ENCODE assay signal across 16 cellular contexts in the genomic region with DNA sequence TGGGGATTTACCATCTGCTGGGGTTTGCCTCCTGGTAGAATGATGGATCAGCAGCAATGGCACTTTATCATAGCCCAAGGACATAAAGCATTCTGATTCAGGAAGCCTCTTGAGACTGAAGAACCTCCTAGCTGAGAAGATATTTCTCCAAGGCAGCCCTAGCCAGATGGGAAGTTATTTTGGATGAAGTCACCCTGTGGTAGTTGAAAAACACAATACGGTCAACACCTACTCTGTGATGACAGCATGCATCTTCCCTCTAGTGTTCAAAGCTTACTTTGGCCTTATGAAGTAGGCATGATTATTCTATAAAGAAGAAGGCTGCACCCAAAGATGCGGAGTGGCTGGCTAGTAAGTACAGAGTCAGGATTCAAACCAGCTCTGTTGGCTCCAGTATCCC.
DNase-seq lines count a peak whose midpoint lies in the region; ATAC-seq lines count a peak whose summit lies in the region.
"Had no signal": no experiment of that assay in that cellular context is flagged by ENCODE, and none has a peak within 500 bp of the region (broad histone marks: within the 10 kb centered on the region; RNA-seq: fewer than 3 reads in every experiment).

No MANE protein-coding gene starts in this region.

- H3K27me3 Mint-ChIP-seq in dendritic cell treated with granulocyte-macrophage colony-stimulating factor and Interleukin-4, amounts not matched to agents 40 ng/mL and 50 ng/mL, for 4 days: no peaks in the 10 kb centered on the region
- no peaks in the 10 kb centered on the region for H3K27me3 Mint-ChIP-seq in stimulated activated memory B cell treated with anti-CD40 and anti-IgM and Interleukin-4, amounts not matched to agents 10 μg/mL and 1 μg/mL and 100 μg/mL, for 72 hours

- peaks cover 42% of the 10 kb centered on the region for H3K4me1 Mint-ChIP-seq in dendritic cell treated with granulocyte-macrophage colony-stimulating factor and Interleukin-4, amounts not matched to agents 40 ng/mL and 50 ng/mL, for 4 days (ENCODE audit: low read depth)
- H3K4me1 Mint-ChIP-seq in stimulated activated memory B cell treated with anti-CD40 and anti-IgM and Interleukin-4, amounts not matched to agents 10 μg/mL and 1 μg/mL and 100 μg/mL, for 72 hours: peaks cover 34% of the 10 kb centered on the region

- H3K9me3 Mint-ChIP-seq in dendritic cell treated with granulocyte-macrophage colony-stimulating factor and Interleukin-4, amounts not matched to agents 40 ng/mL and 50 ng/mL, for 4 days: peaks cover 13% of the 10 kb centered on the region
- peaks cover 13% of the 10 kb centered on the region for H3K9me3 Mint-ChIP-seq in stimulated activated memory B cell treated with anti-CD40 and anti-IgM and Interleukin-4, amounts not matched to agents 10 μg/mL and 1 μg/mL and 100 μg/mL, for 72 hours
- H3K9me3 Mint-ChIP-seq: CD8-positive, alpha-beta T cell had no signal

- ATAC-seq in stimulated activated memory B cell treated with anti-CD40 and anti-IgM and Interleukin-4, amounts not matched to agents 10 μg/mL and 1 μg/mL and 100 μg/mL, for 72 hours: no peak
- ATAC-seq in GM21390 (IDR thresholded peaks at IDR 0.05; ENCODE audit: unreplicated experiment): no peak
- no peak for ATAC-seq in GM18502 (IDR thresholded peaks at IDR 0.05; ENCODE audit: poor library complexity, unreplicated experiment)
- no peak for ATAC-seq in GM21529 (IDR thresholded peaks at IDR 0.05; ENCODE audit: unreplicated experiment)
- ATAC-seq: CD8-positive, alpha-beta T cell; HCT116 had no signal

- intact Hi-C loops in dendritic cell treated with granulocyte-macrophage colony-stimulating factor and Interleukin-4, amounts not matched to agents 40 ng/mL and 50 ng/mL, for 4 days (cut with micrococcal nuclease): loop anchor here (5.0 kb wide), 1 partner anchor 58 kb away; no protein-coding TSS in a partner anchor

- DNase-seq in NCI-H2171 treated with DMSO at 0.1 percent for 48 hours (lab: John Stamatoyannopoulos, UW): peak; percentile 6
- no peak for DNase-seq in NCI-H2171 (lab: John Stamatoyannopoulos, UW)
- peak; percentile 10 for DNase-seq in EH (ENCODE audit: low read depth)
- DNase-seq: 8988T; Calu3; CD8-positive, alpha-beta T cell; GDM1; H7; HFFc6 had no signal

- peak overlapping the region; percentile 18 for H3K4me3 Mint-ChIP-seq in dendritic cell treated with granulocyte-macrophage colony-stimulating factor and Interleukin-4, amounts not matched to agents 40 ng/mL and 50 ng/mL, for 4 days
- no peak overlapping the region for H3K4me3 Mint-ChIP-seq in stimulated activated memory B cell treated with anti-CD40 and anti-IgM and Interleukin-4, amounts not matched to agents 10 μg/mL and 1 μg/mL and 100 μg/mL, for 72 hours
- H3K4me3 Mint-ChIP-seq: CD14-positive monocyte; CD8-positive, alpha-beta T cell; HFFc6 had no signal

- peak overlapping the region; percentile 68 for H3K27ac Mint-ChIP-seq in dendritic cell treated with granulocyte-macrophage colony-stimulating factor and Interleukin-4, amounts not matched to agents 40 ng/mL and 50 ng/mL, for 4 days
- H3K27ac Mint-ChIP-seq in stimulated activated memory B cell treated with anti-CD40 and anti-IgM and Interleukin-4, amounts not matched to agents 10 μg/mL and 1 μg/mL and 100 μg/mL, for 72 hours: peak overlapping the region; percentile 45
- H3K27ac Mint-ChIP-seq: CD8-positive, alpha-beta T cell; HFFc6 had no signal

- no peaks in the 10 kb centered on the region for H3K36me3 Mint-ChIP-seq in dendritic cell treated with granulocyte-macrophage colony-stimulating factor and Interleukin-4, amounts not matched to agents 40 ng/mL and 50 ng/mL, for 4 days (ENCODE audit: low read depth)
- H3K36me3 Mint-ChIP-seq in stimulated activated memory B cell treated with anti-CD40 and anti-IgM and Interleukin-4, amounts not matched to agents 10 μg/mL and 1 μg/mL and 100 μg/mL, for 72 hours: peaks cover 8% of the 10 kb centered on the region
- H3K36me3 Mint-ChIP-seq: CD14-positive monocyte; CD8-positive, alpha-beta T cell had no signal
